Comparison of ENCODE assay signal across 13 cellular contexts in genomic region chr11:126166413-126166812, GRCh38. TPM values are rescaled to one million over a fixed set of nuclear protein-coding genes. Genes with fewer than 3 reads are reported as not detected.
A peak's percentile ranks its signal among the peaks of the same experiment; 100 is the strongest.
DNase-seq lines count a peak whose midpoint lies in the region; ATAC-seq and TF ChIP-seq lines count a peak whose summit lies in the region.
"Had no signal": no experiment of that assay in that cellular context is flagged by ENCODE, and none has a peak within 500 bp of the region (broad histone marks: within the 10 kb centered on the region; RNA-seq: fewer than 3 reads in every experiment).

No MANE protein-coding gene starts in this region.

- H3K4me3 ChIP-seq in sigmoid colon, result no peak overlapping the region
- H3K4me3 ChIP-seq: GM23248 had no signal

- no peak for TF ChIP-seq CTCF in mesothelial cell of epicardium (IDR thresholded peaks at IDR 0.05; ENCODE audit: unreplicated experiment)
- TF ChIP-seq CTCF in sigmoid colon (IDR thresholded peaks at IDR 0.05), result no peak
- no peak for TF ChIP-seq CTCF in GM13976 (IDR thresholded peaks at IDR 0.05; ENCODE audit: borderline replicate concordance, control extremely low read depth, extremely low read depth, insufficient read depth, missing control alignments)

- no peaks in the 10 kb centered on the region for H3K36me3 Mint-ChIP-seq in mesothelial cell of epicardium
- H3K36me3 Mint-ChIP-seq in activated T-helper 1 cell treated with anti-CD3 and anti-CD28 coated beads, Interleukin-12 subunit alpha, Interleukin-12 subunit beta, Interleukin-2, Interleukin-4 antibody, amounts not matched to agents 30 ng/mL and 10 ng/mL and 1 ng/mL, durations not matched to agents 14 hours and 24 hours and 36 hours (ENCODE audit: low read depth), result no peaks in the 10 kb centered on the region
- no peaks in the 10 kb centered on the region for H3K36me3 Mint-ChIP-seq in activated CD8-positive, alpha-beta memory T cell treated with anti-CD3 and anti-CD28 coated beads, Interleukin-2, amount 10 ng/mL, durations not matched to agents 7 days and 5 days
- H3K36me3 Mint-ChIP-seq: CD8-positive, alpha-beta memory T cell; IgD-negative memory B cell had no signal

- intact Hi-C loops in sigmoid colon (cut with DNase I), result loop anchor here (5.0 kb wide), 1 partner anchor 144 kb away; no protein-coding TSS in a partner anchor
- intact Hi-C loops in activated T-helper 1 cell treated with anti-CD3 and anti-CD28 coated beads, Interleukin-12 subunit alpha, Interleukin-12 subunit beta, Interleukin-2, Interleukin-4 antibody, amounts not matched to agents 30 ng/mL and 10 ng/mL and 1 ng/mL, durations not matched to agents 14 hours and 24 hours and 36 hours (cut with micrococcal nuclease), result loop anchor here (5.0 kb wide), 1 partner anchor 154 kb away; no protein-coding TSS in a partner anchor

- peak; percentile 56 for DNase-seq in DMS79 treated with DMSO at 0.1 percent for 48 hours (lab: John Stamatoyannopoulos, UW)
- no peak for DNase-seq in DMS79 (lab: John Stamatoyannopoulos, UW)
- no peak for DNase-seq in mesothelial cell of epicardium (ENCODE audit: low spot score in 2 of 2, unreplicated experiment in 2 of 2)
- DNase-seq in sigmoid colon, result no peak
- DNase-seq in activated T-helper 1 cell treated with anti-CD3 and anti-CD28 coated beads, Interleukin-12 subunit alpha, Interleukin-12 subunit beta, Interleukin-2, Interleukin-4 antibody, amounts not matched to agents 30 ng/mL and 10 ng/mL and 1 ng/mL, durations not matched to agents 14 hours and 24 hours and 36 hours (ENCODE audit: low spot score), result no peak
- no peak for DNase-seq in activated CD8-positive, alpha-beta memory T cell treated with anti-CD3 and anti-CD28 coated beads, Interleukin-2, amount 10 ng/mL, durations not matched to agents 7 days and 5 days
- no peak for DNase-seq in GM13976 (ENCODE audit: low spot score)
- DNase-seq: Caco-2; CD8-positive, alpha-beta memory T cell; GM23248; H7 had no signal

- no peaks in the 10 kb centered on the region for H3K9me3 ChIP-seq in sigmoid colon
- H3K9me3 ChIP-seq: Caco-2 had no signal

- in situ Hi-C loops in GM13976 (cut with MboI; ENCODE audit: low sequenced_read_pairs, unreplicated experiment), result no loop called here

- no peaks in the 10 kb centered on the region for H3K9me3 Mint-ChIP-seq in mesothelial cell of epicardium
- H3K9me3 Mint-ChIP-seq in activated T-helper 1 cell treated with anti-CD3 and anti-CD28 coated beads, Interleukin-12 subunit alpha, Interleukin-12 subunit beta, Interleukin-2, Interleukin-4 antibody, amounts not matched to agents 30 ng/mL and 10 ng/mL and 1 ng/mL, durations not matched to agents 14 hours and 24 hours and 36 hours, result no peaks in the 10 kb centered on the region
- no peaks in the 10 kb centered on the region for H3K9me3 Mint-ChIP-seq in activated CD8-positive, alpha-beta memory T cell treated with anti-CD3 and anti-CD28 coated beads, Interleukin-2, amount 10 ng/mL, durations not matched to agents 7 days and 5 days (ENCODE audit: low read depth)
- H3K9me3 Mint-ChIP-seq: IgD-negative memory B cell had no signal

- H3K27ac ChIP-seq in sigmoid colon, result peak overlapping the region in 3 of 4 donors; percentile 76 to 84 (median 82)
- H3K27ac ChIP-seq: 22Rv1, GM23248 had no signal

- H3K4me3 Mint-ChIP-seq in mesothelial cell of epicardium, result no peak overlapping the region
- no peak overlapping the region for H3K4me3 Mint-ChIP-seq in activated T-helper 1 cell treated with anti-CD3 and anti-CD28 coated beads, Interleukin-12 subunit alpha, Interleukin-12 subunit beta, Interleukin-2, Interleukin-4 antibody, amounts not matched to agents 30 ng/mL and 10 ng/mL and 1 ng/mL, durations not matched to agents 14 hours and 24 hours and 36 hours
- no peak overlapping the region for H3K4me3 Mint-ChIP-seq in activated CD8-positive, alpha-beta memory T cell treated with anti-CD3 and anti-CD28 coated beads, Interleukin-2, amount 10 ng/mL, durations not matched to agents 7 days and 5 days
- H3K4me3 Mint-ChIP-seq: CD8-positive, alpha-beta memory T cell; IgD-negative memory B cell had no signal

- H3K36me3 ChIP-seq in sigmoid colon, result no peaks in the 10 kb centered on the region

- peaks cover 52% of the 10 kb centered on the region for H3K4me1 Mint-ChIP-seq in mesothelial cell of epicardium
- H3K4me1 Mint-ChIP-seq in activated T-helper 1 cell treated with anti-CD3 and anti-CD28 coated beads, Interleukin-12 subunit alpha, Interleukin-12 subunit beta, Interleukin-2, Interleukin-4 antibody, amounts not matched to agents 30 ng/mL and 10 ng/mL and 1 ng/mL, durations not matched to agents 14 hours and 24 hours and 36 hours (ENCODE audit: low read depth), result no peaks in the 10 kb centered on the region
- peaks cover 9% of the 10 kb centered on the region for H3K4me1 Mint-ChIP-seq in activated CD8-positive, alpha-beta memory T cell treated with anti-CD3 and anti-CD28 coated beads, Interleukin-2, amount 10 ng/mL, durations not matched to agents 7 days and 5 days
- H3K4me1 Mint-ChIP-seq: CD8-positive, alpha-beta memory T cell had no signal

- no peaks in the 10 kb centered on the region for H3K27me3 Mint-ChIP-seq in mesothelial cell of epicardium (ENCODE audit: low read depth)
- peaks cover 4% of the 10 kb centered on the region for H3K27me3 Mint-ChIP-seq in activated T-helper 1 cell treated with anti-CD3 and anti-CD28 coated beads, Interleukin-12 subunit alpha, Interleukin-12 subunit beta, Interleukin-2, Interleukin-4 antibody, amounts not matched to agents 30 ng/mL and 10 ng/mL and 1 ng/mL, durations not matched to agents 14 hours and 24 hours and 36 hours (ENCODE audit: insufficient read depth)
- peaks cover 18% of the 10 kb centered on the region for H3K27me3 Mint-ChIP-seq in activated CD8-positive, alpha-beta memory T cell treated with anti-CD3 and anti-CD28 coated beads, Interleukin-2, amount 10 ng/mL, durations not matched to agents 7 days and 5 days

- ATAC-seq in activated CD8-positive, alpha-beta memory T cell treated with anti-CD3 and anti-CD28 coated beads, Interleukin-2, amount 10 ng/mL, durations not matched to agents 7 days and 5 days, result no peak

- peaks cover 2 to 58% (median 46%) of the 10 kb centered on the region in 4 donors for H3K4me1 ChIP-seq in sigmoid colon
- H3K4me1 ChIP-seq: Caco-2 had no signal

- no peak for TF ChIP-seq EP300 in sigmoid colon (IDR thresholded peaks at IDR 0.05)

- H3K27ac Mint-ChIP-seq in mesothelial cell of epicardium, result peak overlapping the region; percentile 55
- no peak overlapping the region for H3K27ac Mint-ChIP-seq in activated T-helper 1 cell treated with anti-CD3 and anti-CD28 coated beads, Interleukin-12 subunit alpha, Interleukin-12 subunit beta, Interleukin-2, Interleukin-4 antibody, amounts not matched to agents 30 ng/mL and 10 ng/mL and 1 ng/mL, durations not matched to agents 14 hours and 24 hours and 36 hours
- no peak overlapping the region for H3K27ac Mint-ChIP-seq in activated CD8-positive, alpha-beta memory T cell treated with anti-CD3 and anti-CD28 coated beads, Interleukin-2, amount 10 ng/mL, durations not matched to agents 7 days and 5 days
- H3K27ac Mint-ChIP-seq: CD8-positive, alpha-beta memory T cell; IgD-negative memory B cell had no signal

- WGBS in sigmoid colon, 2 donors, result 90 to 95% methylated on average over 3 of the region's 3 CpGs

- TF ChIP-seq POLR2A in sigmoid colon (IDR thresholded peaks at IDR 0.05), result no peak

- no peaks in the 10 kb centered on the region for H3K27me3 ChIP-seq in sigmoid colon

- CTCF ChIA-PET in activated CD8-positive, alpha-beta memory T cell treated with anti-CD3 and anti-CD28 coated beads, Interleukin-2, amount 10 ng/mL, durations not matched to agents 7 days and 5 days (lab: Charles Lee), result no interaction called here

RNA-seq across cellular contexts. Expression of gene RPUSD4, which starts 45.0 kb away (rescaled TPM):
- total RNA-seq in mesothelial cell of epicardium, result 41.6 to 42.7 TPM (median 42.0 TPM) in 3 replicates
- 10 to 100 TPM; 14.3 to 24.4 (median 17.6) TPM for total RNA-seq in sigmoid colon
- 10 to 100 TPM in 2 of 3 donors, 1 to 10 TPM in 1; 7.9 to 22.5 (median 10.8) TPM for polyA plus RNA-seq in sigmoid colon
- 49.2 and 49.8 TPM in 2 replicates for total RNA-seq in activated T-helper 1 cell treated with anti-CD3 and anti-CD28 coated beads, Interleukin-12 subunit alpha, Interleukin-12 subunit beta, Interleukin-2, Interleukin-4 antibody, amounts not matched to agents 30 ng/mL and 10 ng/mL and 1 ng/mL, durations not matched to agents 14 hours and 24 hours and 36 hours
- total RNA-seq in activated CD8-positive, alpha-beta memory T cell treated with anti-CD3 and anti-CD28 coated beads, Interleukin-2, amount 10 ng/mL, durations not matched to agents 7 days and 5 days, result 10 to 100 TPM; 32.0 to 38.8 TPM

RNA-seq across cellular contexts. Expression of gene FAM118B, which starts 45.2 kb away (rescaled TPM):
- 20.3 to 23.9 TPM (median 20.7 TPM) in 3 replicates for total RNA-seq in mesothelial cell of epicardium
- total RNA-seq in sigmoid colon, result 10 to 100 TPM; 13.3 to 22.2 (median 16.2) TPM
- polyA plus RNA-seq in sigmoid colon, result 10 to 100 TPM; 25.8 to 54.3 (median 43.2) TPM
- total RNA-seq in activated T-helper 1 cell treated with anti-CD3 and anti-CD28 coated beads, Interleukin-12 subunit alpha, Interleukin-12 subunit beta, Interleukin-2, Interleukin-4 antibody, amounts not matched to agents 30 ng/mL and 10 ng/mL and 1 ng/mL, durations not matched to agents 14 hours and 24 hours and 36 hours, result 13.2 and 16.4 TPM in 2 replicates
- total RNA-seq in activated CD8-positive, alpha-beta memory T cell treated with anti-CD3 and anti-CD28 coated beads, Interleukin-2, amount 10 ng/mL, durations not matched to agents 7 days and 5 days, result 10 to 100 TPM in 1 of 2 experiments, 1 to 10 TPM in 1; 9.9 to 14.7 TPM
